9 cellular contexts compared by ENCODE assay signal in genomic region chr6:66032626-66033025, GRCh38.
"Had no signal": no experiment of that assay in that cellular context is flagged by ENCODE, and none has a peak within 500 bp of the region (broad histone marks: within the 10 kb centered on the region; RNA-seq: fewer than 3 reads in every experiment).

No MANE protein-coding gene starts in this region.

- FAIRE-seq: H1, H54, HTR-8/SVneo had no signal

- H2AFZ ChIP-seq: GM23338 had no signal

- H3K9ac ChIP-seq: KMS-11 had no signal

- ATAC-seq: GM23338 had no signal

- H3K27ac ChIP-seq: KMS-11 had no signal

- H3K4me3 ChIP-seq: GM23338 had no signal

- H3K4me2 ChIP-seq: GM23338, KMS-11 had no signal

- DNase-seq: H9, HCEC 1CT, Karpas-422, KBM-7 had no signal
